In genomic region chr1:207228987-207229386, GRCh38 we compare ENCODE assay signal across 28 cellular contexts.
"Had no signal": no experiment of that assay in that cellular context is flagged by ENCODE, and none has a peak within 500 bp of the region (broad histone marks: within the 10 kb centered on the region; RNA-seq: fewer than 3 reads in every experiment).

No MANE protein-coding gene starts in this region.

- H3K4me1 ChIP-seq: parathyroid adenoma, psoas muscle, right lobe of liver, sigmoid colon, stomach, tibial artery, upper lobe of right lung, uterus had no signal

- H3K9me3 Mint-ChIP-seq: natural killer cell treated with Interleukin-12 subunit alpha and Interleukin-12 subunit beta and Interleukin-15 and Interleukin-18, amount 100 ng/mL, for 72 hours; nephron progenitor cell; stimulated activated effector memory CD8-positive, alpha-beta T cell treated with anti-CD3 and anti-CD28 coated beads, Interleukin-12 subunit alpha, Interleukin-12 subunit beta, amount 100 ng/mL, for 72 hours; stimulated activated naive B cell treated with anti-CD40 and anti-IgM and Interleukin-4, amounts not matched to agents 10 μg/mL and 1 μg/mL and 100 μg/mL, for 72 hours; stimulated activated naive CD8-positive, alpha-beta T cell treated with anti-CD3 and anti-CD28 coated beads, Interleukin-15, Interleukin-2, amounts not matched to agents 100 ng/mL and 50 ng/mL, for 24 hours; type B pancreatic cell had no signal

- ATAC-seq: naive thymus-derived CD8-positive, alpha-beta T cell; natural killer cell treated with Interleukin-12 subunit alpha and Interleukin-12 subunit beta and Interleukin-15 and Interleukin-18, amount 100 ng/mL, for 72 hours; psoas muscle; right cardiac atrium; right lobe of liver; stimulated activated effector memory CD8-positive, alpha-beta T cell treated with anti-CD3 and anti-CD28 coated beads, Interleukin-12 subunit alpha, Interleukin-12 subunit beta, amount 100 ng/mL, for 72 hours; stimulated activated naive B cell treated with anti-CD40 and anti-IgM and Interleukin-4, amounts not matched to agents 10 μg/mL and 1 μg/mL and 100 μg/mL, for 72 hours; upper lobe of right lung had no signal

- H3K4me1 Mint-ChIP-seq: naive thymus-derived CD8-positive, alpha-beta T cell; neural crest cell; stimulated activated effector memory CD8-positive, alpha-beta T cell treated with anti-CD3 and anti-CD28 coated beads, Interleukin-12 subunit alpha, Interleukin-12 subunit beta, amount 100 ng/mL, for 72 hours; stimulated activated naive B cell treated with anti-CD40 and anti-IgM and Interleukin-4, amounts not matched to agents 10 μg/mL and 1 μg/mL and 100 μg/mL, for 72 hours had no signal

- H3K79me2 ChIP-seq: parathyroid adenoma had no signal

- H3K36me3 Mint-ChIP-seq: natural killer cell treated with Interleukin-12 subunit alpha and Interleukin-12 subunit beta and Interleukin-15 and Interleukin-18, amount 100 ng/mL, for 72 hours; stimulated activated effector memory CD8-positive, alpha-beta T cell treated with anti-CD3 and anti-CD28 coated beads, Interleukin-12 subunit alpha, Interleukin-12 subunit beta, amount 100 ng/mL, for 72 hours; type B pancreatic cell had no signal

- H3K27ac Mint-ChIP-seq: naive thymus-derived CD8-positive, alpha-beta T cell; natural killer cell treated with Interleukin-12 subunit alpha and Interleukin-12 subunit beta and Interleukin-15 and Interleukin-18, amount 100 ng/mL, for 72 hours; nephron progenitor cell; progenitor cell of endocrine pancreas; stimulated activated effector memory CD8-positive, alpha-beta T cell treated with anti-CD3 and anti-CD28 coated beads, Interleukin-12 subunit alpha, Interleukin-12 subunit beta, amount 100 ng/mL, for 72 hours; stimulated activated naive B cell treated with anti-CD40 and anti-IgM and Interleukin-4, amounts not matched to agents 10 μg/mL and 1 μg/mL and 100 μg/mL, for 72 hours; stimulated activated naive CD8-positive, alpha-beta T cell treated with anti-CD3 and anti-CD28 coated beads, Interleukin-15, Interleukin-2, amounts not matched to agents 100 ng/mL and 50 ng/mL, for 24 hours; type B pancreatic cell had no signal

- H3K9me3 ChIP-seq: ovary, psoas muscle, right lobe of liver, sigmoid colon, stomach, tibial artery, transverse colon, upper lobe of right lung, uterus had no signal

- H3K27me3 Mint-ChIP-seq: naive thymus-derived CD8-positive, alpha-beta T cell; stimulated activated naive B cell treated with anti-CD40 and anti-IgM and Interleukin-4, amounts not matched to agents 10 μg/mL and 1 μg/mL and 100 μg/mL, for 72 hours; stimulated activated naive CD8-positive, alpha-beta T cell treated with anti-CD3 and anti-CD28 coated beads, Interleukin-15, Interleukin-2, amounts not matched to agents 100 ng/mL and 50 ng/mL, for 24 hours had no signal

- H3K27ac ChIP-seq: ovary, parathyroid adenoma, psoas muscle, right lobe of liver, sigmoid colon, stomach, tibial artery, transverse colon, upper lobe of right lung, uterus had no signal

- H2AFZ ChIP-seq: parathyroid adenoma had no signal

- H3K36me3 ChIP-seq: ovary, right lobe of liver, sigmoid colon, stomach, tibial artery, transverse colon, upper lobe of right lung, uterus had no signal

- FAIRE-seq: small intestine had no signal

- H3K27me3 ChIP-seq: ovary, right lobe of liver, sigmoid colon, stomach, tibial artery, transverse colon, upper lobe of right lung, uterus had no signal

- H3K9ac ChIP-seq: parathyroid adenoma had no signal

- H3K4me3 ChIP-seq: ovary, psoas muscle, right lobe of liver, sigmoid colon, stomach, tibial artery, transverse colon, upper lobe of right lung, uterus had no signal

- H3K4me3 Mint-ChIP-seq: naive thymus-derived CD8-positive, alpha-beta T cell; natural killer cell treated with Interleukin-12 subunit alpha and Interleukin-12 subunit beta and Interleukin-15 and Interleukin-18, amount 100 ng/mL, for 72 hours; nephron progenitor cell; neural crest cell; stimulated activated effector memory CD8-positive, alpha-beta T cell treated with anti-CD3 and anti-CD28 coated beads, Interleukin-12 subunit alpha, Interleukin-12 subunit beta, amount 100 ng/mL, for 72 hours; stimulated activated naive B cell treated with anti-CD40 and anti-IgM and Interleukin-4, amounts not matched to agents 10 μg/mL and 1 μg/mL and 100 μg/mL, for 72 hours; stimulated activated naive CD8-positive, alpha-beta T cell treated with anti-CD3 and anti-CD28 coated beads, Interleukin-15, Interleukin-2, amounts not matched to agents 100 ng/mL and 50 ng/mL, for 24 hours; type B pancreatic cell had no signal

- DNase-seq: naive thymus-derived CD8-positive, alpha-beta T cell; nephron progenitor cell; occipital lobe; ovary; posterior cingulate gyrus; psoas muscle; right cardiac atrium; right lobe of liver; sigmoid colon; small intestine; stimulated activated CD4-positive, alpha-beta T cell treated with anti-CD3 and anti-CD28 coated beads, Interleukin-15, amount 100 ng/mL, for 24 hours; stimulated activated CD4-positive, alpha-beta T cell treated with anti-CD3 and anti-CD28 coated beads, Interleukin-2, amount 100 ng/mL, for 24 hours; stimulated activated CD4-positive, alpha-beta T cell treated with anti-CD3 and anti-CD28 coated beads, Interleukin-2, amount 100 ng/mL, for 48 hours; stimulated activated CD4-positive, alpha-beta T cell treated with anti-CD3 and anti-CD28 coated beads, Interleukin-4, amount 100 ng/mL, for 24 hours; stimulated activated naive B cell treated with anti-CD40 and anti-IgM and Interleukin-4, amounts not matched to agents 10 μg/mL and 1 μg/mL and 100 μg/mL, for 72 hours; stimulated activated naive CD4-positive, alpha-beta T cell treated with Interleukin-2 at 50 U/mL for 16 hours; stomach; tibial artery; transverse colon; upper lobe of right lung; uterus had no signal
